8 cellular contexts compared by ENCODE assay signal in genomic region chr2:161423351-161424178, GRCh38. TPM values are rescaled to one million over a fixed set of nuclear protein-coding genes. Genes with fewer than 3 reads are reported as not detected.
DNase-seq lines count a peak whose midpoint lies in the region; ATAC-seq and FAIRE-seq lines count a peak whose summit lies in the region.

No MANE protein-coding gene starts in this region.

- POLR2A ChIA-PET in activated naive CD8-positive, alpha-beta T cell treated with anti-CD3 and anti-CD28 coated beads, Interleukin-2, amount 10 ng/mL, durations not matched to agents 7 days and 5 days (lab: Charles Lee) = no interaction called here

- peaks cover 34% of the 10 kb centered on the region for H3K4me1 Mint-ChIP-seq in activated naive CD8-positive, alpha-beta T cell treated with anti-CD3 and anti-CD28 coated beads, Interleukin-2, amount 10 ng/mL, durations not matched to agents 7 days and 5 days

- H3K4me3 Mint-ChIP-seq in activated naive CD8-positive, alpha-beta T cell treated with anti-CD3 and anti-CD28 coated beads, Interleukin-2, amount 10 ng/mL, durations not matched to agents 7 days and 5 days = peak overlapping the region; percentile 59

- ATAC-seq in GM21723 (IDR thresholded peaks at IDR 0.05; ENCODE audit: unreplicated experiment) = peak; percentile 40
- peak; percentile 28 for ATAC-seq in activated naive CD8-positive, alpha-beta T cell treated with anti-CD3 and anti-CD28 coated beads, Interleukin-2, amount 10 ng/mL, durations not matched to agents 7 days and 5 days (ENCODE audit: low read depth)
- no peak for ATAC-seq in HG02852 (IDR thresholded peaks at IDR 0.05; ENCODE audit: unreplicated experiment)
- no peak for ATAC-seq in GM19452 (IDR thresholded peaks at IDR 0.05; ENCODE audit: unreplicated experiment)

- FAIRE-seq in small intestine (lab: Jason Lieb, UNC) = no peak

- WGBS in small intestine, 3 donors = 2 to 6% (median 2%) methylated on average over 83 to 114 of the region's 114 CpGs

- H3K27me3 Mint-ChIP-seq in activated naive CD8-positive, alpha-beta T cell treated with anti-CD3 and anti-CD28 coated beads, Interleukin-2, amount 10 ng/mL, durations not matched to agents 7 days and 5 days = peaks cover 86% of the 10 kb centered on the region

- no peak overlapping the region for H3K27ac Mint-ChIP-seq in activated naive CD8-positive, alpha-beta T cell treated with anti-CD3 and anti-CD28 coated beads, Interleukin-2, amount 10 ng/mL, durations not matched to agents 7 days and 5 days

- H3K27ac ChIP-seq in small intestine (ENCODE audit: low read depth in 1 of 2, low read length in 1 of 2) = no peak overlapping the region

- H3K36me3 Mint-ChIP-seq in activated naive CD8-positive, alpha-beta T cell treated with anti-CD3 and anti-CD28 coated beads, Interleukin-2, amount 10 ng/mL, durations not matched to agents 7 days and 5 days = peaks cover 7% of the 10 kb centered on the region

- H3K9me3 Mint-ChIP-seq in activated naive CD8-positive, alpha-beta T cell treated with anti-CD3 and anti-CD28 coated beads, Interleukin-2, amount 10 ng/mL, durations not matched to agents 7 days and 5 days = no peaks in the 10 kb centered on the region

- peak; percentile 58 for DNase-seq in activated naive CD8-positive, alpha-beta T cell treated with anti-CD3 and anti-CD28 coated beads, Interleukin-2, amount 10 ng/mL, durations not matched to agents 7 days and 5 days
- DNase-seq in small intestine (no peak), NCI-H1694 treated with DMSO at 0.1 percent for 48 hours (lab: John Stamatoyannopoulos, UW) (no peak), AG08395 (ENCODE audit: low spot score) (no peak)

- peaks cover 100% of the 10 kb centered on the region for H3K27me3 ChIP-seq in iPS-15b (ENCODE audit: control insufficient read depth, insufficient read depth, low read length)
- H3K27me3 ChIP-seq in small intestine (ENCODE audit: control insufficient read depth in 2 of 2, insufficient read depth in 2 of 2, low read length in 2 of 2) = peaks cover 13 to 58% of the 10 kb centered on the region in 2 donors

- H3K9me3 ChIP-seq in iPS-15b (ENCODE audit: control insufficient read depth, insufficient read depth, low read length) (no peaks in the 10 kb centered on the region), small intestine (ENCODE audit: control insufficient read depth, low read depth) (no peaks in the 10 kb centered on the region)

- peak overlapping the region; percentile 50 for H3K4me3 ChIP-seq in iPS-15b (ENCODE audit: low read depth, low read length)
- H3K4me3 ChIP-seq in small intestine (ENCODE audit: low read depth in 1 of 2, low read length in 2 of 2) = peak overlapping the region; percentile 18 to 50

- H3K36me3 ChIP-seq in iPS-15b (ENCODE audit: control insufficient read depth, insufficient read depth, low read length) (no peaks in the 10 kb centered on the region), small intestine (ENCODE audit: control insufficient read depth in 2 of 2, insufficient read depth in 2 of 2, low read length in 2 of 2) (no peaks in the 10 kb centered on the region)

- no peak overlapping the region for H3K9ac ChIP-seq in iPS-15b (ENCODE audit: low read depth, low read length)

- H3K4me1 ChIP-seq in iPS-15b (ENCODE audit: control insufficient read depth, insufficient read depth, low read length) (no peaks in the 10 kb centered on the region), small intestine (ENCODE audit: control insufficient read depth in 2 of 2, insufficient read depth in 1 of 2, low read depth in 1 of 2, low read length in 1 of 2) (peaks cover 3 to 11% of the 10 kb centered on the region in 2 donors)

RNA-seq across cellular contexts. Expression of gene TBR1, which starts 7.5 kb away (rescaled TPM):
- total RNA-seq in activated naive CD8-positive, alpha-beta T cell treated with anti-CD3 and anti-CD28 coated beads, Interleukin-2, amount 10 ng/mL, durations not matched to agents 7 days and 5 days = not detected
- polyA plus RNA-seq in small intestine = not detected

Comparison
In these comparisons a context has a peak if more than half of its experiments do, and no peak if none do; other contexts are left out.
1. ATAC-seq: peak in GM21723 (single experiment) and activated naive CD8-positive, alpha-beta T cell treated with anti-CD3 and anti-CD28 coated beads, Interleukin-2, amount 10 ng/mL, durations not matched to agents 7 days and 5 days (single experiment); none in HG02852 (single experiment) and GM19452 (single experiment).